In the genomic region with DNA sequence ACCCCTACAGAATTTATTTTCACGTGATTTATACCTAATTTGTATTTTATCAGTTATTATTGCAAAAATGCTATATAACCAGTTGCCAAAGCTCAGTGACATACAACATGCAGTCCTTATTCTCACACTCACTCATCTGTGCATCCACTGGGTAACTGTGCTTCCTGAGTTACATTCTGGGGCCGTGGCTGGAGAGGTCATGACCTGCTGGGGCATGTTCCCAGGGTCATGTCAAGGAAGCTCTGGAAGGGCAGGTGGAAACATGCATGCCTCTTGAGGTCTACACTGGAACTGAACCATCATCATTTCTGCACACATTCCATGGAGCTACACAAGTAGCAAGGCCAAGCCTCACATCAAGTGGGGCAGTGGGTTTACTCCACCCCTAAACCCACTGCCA, we compare ENCODE assay signal across 36 cellular contexts.
"Had no signal": no experiment of that assay in that cellular context is flagged by ENCODE, and none has a peak within 500 bp of the region (broad histone marks: within the 10 kb centered on the region; RNA-seq: fewer than 3 reads in every experiment).

No MANE protein-coding gene starts in this region.

- DNase-seq: Karpas-422, Kasumi-1, KG1, MG63, MM.1S, MV-4-11, NCI-H1048, NCI-H1092, NCI-H1092 treated with DMSO at 0.1 percent for 48 hours, NCI-H1105, NCI-H1105 treated with DMSO at 0.1 percent for 48 hours, NCI-H1417, NCI-H1417 treated with DMSO at 0.1 percent for 48 hours, NCI-H1436, NCI-H1436 treated with DMSO at 0.1 percent for 48 hours, NCI-H146, NCI-H1694, NCI-H1694 treated with DMSO at 0.1 percent for 48 hours, NCI-H187, NCI-H187 treated with DMSO at 0.1 percent for 48 hours, NCI-H1930, NCI-H2029, NCI-H2029 treated with DMSO at 0.1 percent for 48 hours, NCI-H2081, NCI-H2081 treated with DMSO at 0.1 percent for 48 hours, NCI-H2107, NCI-H2171, NCI-H2171 treated with DMSO at 0.1 percent for 48 hours, NCI-H2227 treated with DMSO at 0.1 percent for 48 hours, NCI-H226, NCI-H345, NCI-H446, NCI-H446 treated with DMSO at 0.1 percent for 48 hours, NCI-H510A, NCI-H510A treated with DMSO at 0.1 percent for 48 hours had no signal

- H3K4me3 ChIP-seq: MG63 had no signal

- H3K27ac ChIP-seq: KMS-11 had no signal

- H3K27me3 ChIP-seq: MG63 had no signal

- H3K36me3 ChIP-seq: MG63 had no signal

- H3K9me3 ChIP-seq: MG63 had no signal
